Comparison of ENCODE assay signal across 15 cellular contexts in genomic region chr13:110607675-110608224, GRCh38.
"Had no signal": no experiment of that assay in that cellular context is flagged by ENCODE, and none has a peak within 500 bp of the region (broad histone marks: within the 10 kb centered on the region; RNA-seq: fewer than 3 reads in every experiment).

No MANE protein-coding gene starts in this region.

- H3K4me3 ChIP-seq: right atrium auricular region, skin epidermis had no signal

- DNase-seq: activated CD4-positive, alpha-beta T cell treated with anti-CD3 and anti-CD28 coated beads, Interleukin-2, amount 10 ng/mL, durations not matched to agents 7 days and 5 days; activated naive CD4-positive, alpha-beta T cell treated with anti-CD3 and anti-CD28 coated beads for 36 hours; glutamatergic neuron; kidney glomerular epithelial cell; nucleus accumbens; stimulated activated CD4-positive, alpha-beta T cell treated with anti-CD3 and anti-CD28 coated beads, Interleukin-4, amount 100 ng/mL, for 4 hours; stimulated activated CD8-positive, alpha-beta memory T cell treated with anti-CD3 and anti-CD28 coated beads, Interleukin-4, amount 100 ng/mL, for 48 hours; stimulated activated naive CD8-positive, alpha-beta T cell treated with anti-CD3 and anti-CD28 coated beads, Interleukin-15, Interleukin-2, amounts not matched to agents 100 U/mL and 50 U/mL, for 24 hours; SW 1271 had no signal

- H3K4me3 Mint-ChIP-seq: activated CD4-positive, alpha-beta T cell treated with anti-CD3 and anti-CD28 coated beads, Interleukin-2, amount 10 ng/mL, durations not matched to agents 7 days and 5 days; activated naive CD4-positive, alpha-beta T cell treated with anti-CD3 and anti-CD28 coated beads for 36 hours; nephron; T-helper 2 cell treated with Interferon-gamma antibody and Interleukin-4, amounts not matched to agents 5 μg/mL and 100 μg/mL, for 36 hours had no signal

- H3K27me3 ChIP-seq: right atrium auricular region had no signal

- H3K9me3 ChIP-seq: right atrium auricular region had no signal

- H3K36me3 ChIP-seq: right atrium auricular region had no signal

- H3K27ac Mint-ChIP-seq: activated CD4-positive, alpha-beta T cell treated with anti-CD3 and anti-CD28 coated beads, Interleukin-2, amount 10 ng/mL, durations not matched to agents 7 days and 5 days; activated naive CD4-positive, alpha-beta T cell treated with anti-CD3 and anti-CD28 coated beads for 36 hours; nephron; T-helper 2 cell treated with Interferon-gamma antibody and Interleukin-4, amounts not matched to agents 5 μg/mL and 100 μg/mL, for 36 hours had no signal

- H3K4me1 ChIP-seq: right atrium auricular region had no signal

- H3K27ac ChIP-seq: right atrium auricular region, skin epidermis had no signal

- ATAC-seq: esophagus mucosa; stimulated activated naive CD8-positive, alpha-beta T cell treated with anti-CD3 and anti-CD28 coated beads, Interleukin-15, Interleukin-2, amounts not matched to agents 100 U/mL and 50 U/mL, for 24 hours had no signal

- H3K4me1 Mint-ChIP-seq: nephron had no signal

- FAIRE-seq: colon had no signal

- H3K9me3 Mint-ChIP-seq: activated CD4-positive, alpha-beta T cell treated with anti-CD3 and anti-CD28 coated beads, Interleukin-2, amount 10 ng/mL, durations not matched to agents 7 days and 5 days; activated naive CD4-positive, alpha-beta T cell treated with anti-CD3 and anti-CD28 coated beads for 36 hours; T-helper 2 cell treated with Interferon-gamma antibody and Interleukin-4, amounts not matched to agents 5 μg/mL and 100 μg/mL, for 36 hours had no signal
